ENCODE assay signal across 25 cellular contexts in genomic region chr1:85571181-85571540, GRCh38. TPM values are rescaled to one million over a fixed set of nuclear protein-coding genes. Genes with fewer than 3 reads are reported as not detected.
DNase-seq lines count a peak whose midpoint lies in the region; ATAC-seq, FAIRE-seq and TF ChIP-seq lines count a peak whose summit lies in the region.
"Had no signal": no experiment of that assay in that cellular context is flagged by ENCODE, and none has a peak within 500 bp of the region (broad histone marks: within the 10 kb centered on the region; RNA-seq: fewer than 3 reads in every experiment).

No MANE protein-coding gene starts in this region.

- peak overlapping the region; percentile 15; the same call in 1 of the 2 replicates for H3K4me3 ChIP-seq in GM23248
- H3K4me3 ChIP-seq in PC-3 (ENCODE audit: low read length): no peak overlapping the region
- no peak overlapping the region for H3K4me3 ChIP-seq in endothelial cell of umbilical vein (replicated peaks in 1 of 3; ENCODE audit: insufficient read depth in 1 of 3, low read depth in 1 of 3, low read length in 3 of 3)
- H3K4me3 ChIP-seq in tibial artery: no peak overlapping the region

- ATAC-seq in PC-3 (no peak), HG02642 (IDR thresholded peaks at IDR 0.05; ENCODE audit: poor library complexity, unreplicated experiment) (no peak), GM19351 (IDR thresholded peaks at IDR 0.05; ENCODE audit: unreplicated experiment) (no peak)
- ATAC-seq: left lobe of liver; naive thymus-derived CD8-positive, alpha-beta T cell; Right ventricle myocardium inferior had no signal

- H3K4me2 ChIP-seq in GM23248 (ENCODE audit: unreplicated experiment) (peak overlapping the region; percentile 53), PC-3 (ENCODE audit: low read length) (peak overlapping the region; percentile 61; the same call in 1 of the 2 replicates), endothelial cell of umbilical vein (ENCODE audit: insufficient read depth, low read length) (peak overlapping the region; percentile 11)

- in situ Hi-C loops in GM23248 (cut with MboI): loop anchor here (10.0 kb wide), 1 partner anchor 266 kb away; no protein-coding TSS in a partner anchor

- H3F3A ChIP-seq in GM23248 (ENCODE audit: insufficient read depth) (peaks cover 95% of the 10 kb centered on the region), PC-3 (ENCODE audit: low read length, unreplicated experiment) (peaks cover 5% of the 10 kb centered on the region)

- no peak for FAIRE-seq in endothelial cell of umbilical vein (lab: Jason Lieb, UNC)
- FAIRE-seq: H54 had no signal

- H3K9me2 ChIP-seq in GM23248 (ENCODE audit: insufficient read depth): no peaks in the 10 kb centered on the region
- no peaks in the 10 kb centered on the region; the same call in 1 of the 2 replicates for H3K9me2 ChIP-seq in PC-3 (replicated peaks; ENCODE audit: low read length)

- CTCF ChIA-PET in PC-3 (lab: Charles Lee) (no interaction called here), endothelial cell of umbilical vein (lab: Charles Lee) (interaction anchor here (5.2 kb wide), 1 partner anchor 263 kb away, joined by 23 read pairs; no protein-coding TSS in a partner anchor), RWPE1 (lab: Yijun Ruan, JAX) (interaction anchor here (0.6 to 1.1 kb wide), 2 partner anchors 11 to 175 kb away, joined by 3 to 4 read pairs; no protein-coding TSS in a partner anchor)

- WGBS in GM23248 (ENCODE audit: low coverage in 1 of 2, low lambda C conversion rate in 2 of 2, missing lambda C conversion rate in 2 of 2), 2 experiments: 72 to 74% methylated on average over 2 of the region's 2 CpGs

- H2AFZ ChIP-seq in GM23248 (no peak overlapping the region), PC-3 (ENCODE audit: low read length) (no peak overlapping the region), endothelial cell of umbilical vein (ENCODE audit: low read depth, low read length) (no peak overlapping the region)

- H3K9me3 ChIP-seq in GM23248 (ENCODE audit: low read depth) (no peaks in the 10 kb centered on the region), PC-3 (ENCODE audit: low read length) (no peaks in the 10 kb centered on the region), endothelial cell of umbilical vein (replicated peaks; ENCODE audit: control insufficient read depth, insufficient read depth, low read length) (no peaks in the 10 kb centered on the region), tibial artery (no peaks in the 10 kb centered on the region)

- H3K36me3 ChIP-seq in GM23248 (ENCODE audit: low read depth) (peaks cover 21% of the 10 kb centered on the region), PC-3 (ENCODE audit: low read depth, low read length) (no peaks in the 10 kb centered on the region), endothelial cell of umbilical vein (ENCODE audit: control insufficient read depth in 2 of 2, extremely low read depth in 1 of 2, insufficient read depth in 2 of 2, low read length in 2 of 2) (no peaks in the 10 kb centered on the region), tibial artery (no peaks in the 10 kb centered on the region)

- POLR2A ChIA-PET in PC-3 (lab: Charles Lee; ENCODE audit: unreplicated experiment): interaction anchor here (0.6 to 1.4 kb wide), 2 partner anchors 13 to 20 kb away, joined by 4 to 8 read pairs; no protein-coding TSS in a partner anchor
- POLR2A ChIA-PET in endothelial cell of umbilical vein (lab: Charles Lee): interaction anchor here (0.7 to 1.4 kb wide), 3 partner anchors 9 to 106 kb away, joined by 3 to 11 read pairs (median 4); partner anchors contain the start of gene DDAH1
- POLR2A ChIA-PET in RWPE1 (lab: Yijun Ruan, JAX; ENCODE audit: low non-redundant PET): interaction anchor here (0.8 kb wide), 1 partner anchor 137 kb away, joined by 4 read pairs; the partner anchor contains the start of gene ZNHIT6

- TF ChIP-seq POLR2A in endothelial cell of umbilical vein (IDR thresholded peaks at IDR 0.05; ENCODE audit: low read depth, low read length): no peak

- dilution Hi-C loops in endothelial cell of umbilical vein (cut with MboI; ENCODE audit: extremely low pct_ligation_motif_present, low sequenced_read_pairs): no loop called here

- H4K20me1 ChIP-seq in GM23248 (ENCODE audit: insufficient read depth): peaks cover 19% of the 10 kb centered on the region; the same call in 1 of the 2 replicates
- no peaks in the 10 kb centered on the region for H4K20me1 ChIP-seq in PC-3 (ENCODE audit: low read length)
- H4K20me1 ChIP-seq in endothelial cell of umbilical vein (replicated peaks; ENCODE audit: control insufficient read depth, extremely low read depth, insufficient read depth, low read length): no peaks in the 10 kb centered on the region

- TF ChIP-seq CTCF in PC-3 (conservative IDR thresholded peaks at IDR 0.05; ENCODE audit: low read depth, low read length) (no peak), endothelial cell of umbilical vein (IDR thresholded peaks at IDR 0.05; ENCODE audit: extremely low read depth in 1 of 2, insufficient read depth in 1 of 2, low read depth in 1 of 2, low read length in 2 of 2) (no peak), tibial artery (IDR thresholded peaks at IDR 0.05) (no peak), RWPE1 (conservative IDR thresholded peaks at IDR 0.05; ENCODE audit: low read depth) (no peak)

- intact Hi-C loops in PC-3 (cut with micrococcal nuclease): no loop called here
- intact Hi-C loops in endothelial cell of umbilical vein (cut with micrococcal nuclease): no loop called here
- intact Hi-C loops in tibial artery (cut with DNase I; ENCODE audit: low total_unique reads): no loop called here

- BruUV-seq in PC-3 (replicated peaks; lab: Mats Ljungman, UMichigan) (no TSS peak), endothelial cell of umbilical vein (replicated peaks; lab: Mats Ljungman, UMichigan) (no TSS peak)

- DNase-seq in GM23248 (no peak), PC-3 (peak; percentile 32), endothelial cell of umbilical vein (ENCODE audit: low read depth, low spot score) (no peak), tibial artery (no peak), RWPE1 (ENCODE audit: low spot score) (no peak)
- DNase-seq: activated CD4-positive, alpha-beta T cell treated with anti-CD3 and anti-CD28 coated beads, Interleukin-2, amount 50 U/mL, for 48 hours; activated CD8-positive, alpha-beta memory T cell treated with anti-CD3 and anti-CD28 coated beads, Interleukin-2, amount 50 U/mL, for 48 hours; CD4-positive, alpha-beta T cell; central memory CD4-positive, alpha-beta T cell; DMS153; erythroblast; Kasumi-1; midbrain; naive thymus-derived CD8-positive, alpha-beta T cell; NCI-H187; NCI-H2171 treated with DMSO at 0.1 percent for 48 hours; NCI-H524 treated with DMSO at 0.1 percent for 48 hours; stimulated activated CD4-positive, alpha-beta T cell treated with anti-CD3 and anti-CD28 coated beads, Interleukin-4, amount 100 ng/mL, for 4 hours; stimulated activated naive CD4-positive, alpha-beta T cell treated with Interleukin-2 at 50 U/mL for 16 hours had no signal

- no peaks in the 10 kb centered on the region for H3K9me1 ChIP-seq in endothelial cell of umbilical vein (replicated peaks; ENCODE audit: control insufficient read depth, extremely low read depth, insufficient read depth, low read length)

- peaks cover 99% of the 10 kb centered on the region for H3K79me2 ChIP-seq in GM23248 (ENCODE audit: insufficient read depth)
- H3K79me2 ChIP-seq in PC-3 (ENCODE audit: low read length): peaks cover 2% of the 10 kb centered on the region; the same call in 1 of the 2 replicates
- H3K79me2 ChIP-seq in endothelial cell of umbilical vein (ENCODE audit: control insufficient read depth, insufficient read depth, low read length): peaks cover 64% of the 10 kb centered on the region

- H3K27me3 ChIP-seq in GM23248 (replicated peaks; ENCODE audit: insufficient read depth) (no peaks in the 10 kb centered on the region), PC-3 (ENCODE audit: low read length) (no peaks in the 10 kb centered on the region), endothelial cell of umbilical vein (ENCODE audit: control insufficient read depth in 2 of 2, insufficient read depth in 2 of 2, low read length in 2 of 2) (no peaks in the 10 kb centered on the region), tibial artery (no peaks in the 10 kb centered on the region)

- H3K9ac ChIP-seq in GM23248 (0 out of 2 replicates have a peak overlapping the region, but pooled peaks have one; percentile 5), PC-3 (ENCODE audit: low read length) (no peak overlapping the region), endothelial cell of umbilical vein (replicated peaks; ENCODE audit: extremely low read depth, insufficient read depth, low read length) (no peak overlapping the region)

- peak overlapping the region; percentile 70 for H3K27ac ChIP-seq in GM23248
- no peak overlapping the region for H3K27ac ChIP-seq in PC-3 (ENCODE audit: low read length)
- H3K27ac ChIP-seq in endothelial cell of umbilical vein (ENCODE audit: insufficient read depth, low read depth, low read length): peak overlapping the region; percentile 18
- H3K27ac ChIP-seq in tibial artery: peak overlapping the region; percentile 76 to 99
- no peak overlapping the region for H3K27ac ChIP-seq in RWPE1

- H3K4me1 ChIP-seq in GM23248 (ENCODE audit: insufficient read depth) (peaks cover 90% of the 10 kb centered on the region), PC-3 (ENCODE audit: insufficient read depth, low read length) (peaks cover 48% of the 10 kb centered on the region), endothelial cell of umbilical vein (ENCODE audit: control insufficient read depth, extremely low read depth, insufficient read depth, low read length) (peaks cover 84% of the 10 kb centered on the region), tibial artery (peaks cover 0 to 91% (median 53%) of the 10 kb centered on the region in 4 donors)

TF ChIP-seq in endothelial cell of umbilical vein, 7 proteins besides CTCF, POLR2A, EP300 and RAD21 (continues in another document):
- no peak for TF ChIP-seq MAX (IDR thresholded peaks at IDR 0.05; ENCODE audit: insufficient read depth, insufficient read length)
- peak; percentile 11 for TF ChIP-seq JUN (IDR thresholded peaks at IDR 0.05; ENCODE audit: borderline replicate concordance, insufficient read depth, insufficient read length, low read depth)

RNA-seq across cellular contexts. Expression of gene CCN1, which starts 9.4 kb away (rescaled TPM):
- 93.5 and 106 TPM in 2 replicates for total RNA-seq in GM23248 (2014; rRNA removed; shearing (Covaris generic))
- polyA plus RNA-seq in GM23248 (2016; fragmentation: Nextera tagmentation; extraction: Ambion mirVana) (930 and 943 TPM in 2 replicates), endothelial cell of umbilical vein (462 and 516 TPM in 2 replicates)
- total RNA-seq in PC-3 (2014; rRNA removed) (85.4 and 123 TPM in 2 replicates), endothelial cell of umbilical vein (899 and 1,036 TPM in 2 replicates)
- polyA plus RNA-seq in endothelial cell of umbilical vein (2011; cell fraction: cytosol; rRNA removed): 1,025 and 1,084 TPM in 2 replicates
- polyA plus RNA-seq in endothelial cell of umbilical vein (2011; cell fraction: nucleus; rRNA removed): 1,068 and 1,375 TPM in 2 replicates
- 928 and 992 TPM in 2 replicates for polyA plus RNA-seq in endothelial cell of umbilical vein (2012)
- polyA minus RNA-seq in endothelial cell of umbilical vein: 488 and 545 TPM in 2 replicates
- polyA minus RNA-seq in endothelial cell of umbilical vein (2011; cell fraction: cytosol; rRNA and poly(A)+ RNA removed): 28.7 TPM
- 275 and 431 TPM in 2 replicates for polyA minus RNA-seq in endothelial cell of umbilical vein (2011; cell fraction: nucleus; rRNA and poly(A)+ RNA removed)
- total RNA-seq: activated T-helper 17 cell treated with anti-CD3 and anti-CD28 coated beads, Interleukin-2, amount 50 U/mL, for 72 hours; CD4-positive, alpha-beta T cell; naive thymus-derived CD8-positive, alpha-beta T cell had no signal
- polyA plus RNA-seq: naive thymus-derived CD8-positive, alpha-beta T cell had no signal

Comparison
In these comparisons a context has a peak if more than half of its experiments do, and no peak if none do; other contexts are left out.
1. H3K27ac ChIP-seq: peak in GM23248 (single experiment), endothelial cell of umbilical vein (single experiment) and tibial artery (2 of 2); none in PC-3 (single experiment) and RWPE1 (single experiment).
2. H3K4me2 ChIP-seq: peak in every context shown above with its lines; median percentile 61 in PC-3; 53 in GM23248; 11 in endothelial cell of umbilical vein.